ENCODE assay signal across 1 cellular context in genomic region chr14:74302634-74303569, GRCh38.
A peak's percentile ranks its signal among the peaks of the same experiment; 100 is the strongest.
TF ChIP-seq lines count a peak whose summit lies in the region.

TSS of gene ABCD4 (minus strand) at chr14:74302934. CDS start at chr14:74302912, 22 bp downstream.

TF ChIP-seq in K562, 482 proteins besides CTCF, POLR2A, EP300 and RAD21 (continued from another document):
- TF ChIP-seq TSHZ1 (CRISPR knock-in tag; IDR thresholded peaks at IDR 0.05) (no peak), ATF1 (CRISPR knock-in tag; IDR thresholded peaks at IDR 0.05) (no peak), ATF1 (tag; IDR thresholded peaks at IDR 0.05) (peak; percentile 36; the same call in 1 of the 2 replicates), NR1H2 (CRISPR knock-in tag; IDR thresholded peaks at IDR 0.05) (0 out of 2 replicates have a peak, but pooled peaks have one; percentile 57), TAF7 (tag; IDR thresholded peaks at IDR 0.05) (peak; percentile 54), ARID4B (CRISPR knock-in tag; IDR thresholded peaks at IDR 0.05) (peak; percentile 52; the same call in 1 of the 2 replicates), POLR2B (IDR thresholded peaks at IDR 0.05; ENCODE audit: low read depth, partially characterized antibody) (peak; percentile 70), RB1 (IDR thresholded peaks at IDR 0.05; ENCODE audit: low read depth) (peak; percentile 69; the same call in 1 of the 2 replicates), GABPB1 (CRISPR knock-in tag; IDR thresholded peaks at IDR 0.05) (peak; percentile 85; the same call in 1 of the 2 replicates), ZNF121 (CRISPR knock-in tag; conservative IDR thresholded peaks at IDR 0.05) (peak; percentile 47), XRCC5 (IDR thresholded peaks at IDR 0.05; ENCODE audit: low read depth, low read length) (peak; percentile 72; the same call in 1 of the 2 replicates), POLR2G (IDR thresholded peaks at IDR 0.05; ENCODE audit: low read depth, low read length) (peak; percentile 99), USF2 (CRISPR knock-in tag; IDR thresholded peaks at IDR 0.05) (0 out of 2 replicates have a peak, but pooled peaks have one; percentile 17), SOX6 (IDR thresholded peaks at IDR 0.05) (0 out of 2 replicates have a peak, but pooled peaks have one; percentile 16), FOS (IDR thresholded peaks at IDR 0.05; ENCODE audit: extremely low read depth, insufficient read length) (no peak), SMAD4 (CRISPR knock-in tag; conservative IDR thresholded peaks at IDR 0.05) (peak; percentile 40; the same call in 1 of the 2 replicates), ZNF830 (CRISPR knock-in tag; IDR thresholded peaks at IDR 0.05) (no peak), CREM (IDR thresholded peaks at IDR 0.05; ENCODE audit: low read depth) (peak; percentile 61), CREB3L1 (IDR thresholded peaks at IDR 0.05; ENCODE audit: borderline replicate concordance, low read depth) (peak; percentile 60; the same call in 1 of the 2 replicates), SPI1 (IDR thresholded peaks at IDR 0.05; ENCODE audit: borderline replicate concordance, low read depth, low read length) (peak; percentile 68; the same call in 1 of the 2 replicates), ATF3 (IDR thresholded peaks at IDR 0.05) (no peak), ATF3 (CRISPR knock-in tag; conservative IDR thresholded peaks at IDR 0.05) (no peak), TRIM28 (IDR thresholded peaks at IDR 0.05) (no peak), KDM5B (IDR thresholded peaks at IDR 0.05; ENCODE audit: insufficient replicate concordance, low read depth, low read length) (peak; percentile 91), TBP (optimal IDR thresholded peaks at IDR 0.05; ENCODE audit: low read depth, low read length) (peak; percentile 75), CHD1 (IDR thresholded peaks at IDR 0.05; ENCODE audit: low read length) (peak; percentile 66), CXXC5 (CRISPR knock-in tag; IDR thresholded peaks at IDR 0.05) (peak; percentile 97), ID3 (CRISPR knock-in tag; IDR thresholded peaks at IDR 0.05) (no peak), ID3 (tag; IDR thresholded peaks at IDR 0.05) (0 out of 2 replicates have a peak, but pooled peaks have one; percentile 44), RCOR1 (IDR thresholded peaks at IDR 0.05; ENCODE audit: borderline replicate concordance in 1 of 2, low read depth in 2 of 2, low read length in 2 of 2) (0 out of 4 replicates have a peak, but pooled peaks of 1 of the 2 experiments have one; percentile 30), SNIP1 (IDR thresholded peaks at IDR 0.05; ENCODE audit: low read depth) (peak; percentile 95), ZFX (CRISPR knock-in tag; IDR thresholded peaks at IDR 0.05) (peak; percentile 91), RBFOX2 (IDR thresholded peaks at IDR 0.05; ENCODE audit: low read depth, low read length) (peak; percentile 94), SUPT5H (IDR thresholded peaks at IDR 0.05) (peak; percentile 80), HDAC1 (IDR thresholded peaks at IDR 0.05) (peak in 1 of 2 experiments; percentile 40; a peak in 1 of 4 replicates), ATF7 (IDR thresholded peaks at IDR 0.05) (peak; percentile 31; the same call in 1 of the 2 replicates), MAZ (CRISPR knock-in tag; conservative IDR thresholded peaks at IDR 0.05 in 1 of 2, IDR thresholded peaks at IDR 0.05 in 1 of 2) (peak; percentile 67 to 83; a peak in 3 of 4 replicates), GABPA (tag; conservative IDR thresholded peaks at IDR 0.05; ENCODE audit: low read depth) (peak; percentile 93), SP2 (IDR thresholded peaks at IDR 0.05; ENCODE audit: extremely low read depth, low read depth, low read length, poor library complexity, severe bottlenecking) (peak; percentile 96), THAP12 (CRISPR knock-in tag; IDR thresholded peaks at IDR 0.05) (peak; percentile 78)
